ENCODE assay signal across 19 cellular contexts in the genomic region with DNA sequence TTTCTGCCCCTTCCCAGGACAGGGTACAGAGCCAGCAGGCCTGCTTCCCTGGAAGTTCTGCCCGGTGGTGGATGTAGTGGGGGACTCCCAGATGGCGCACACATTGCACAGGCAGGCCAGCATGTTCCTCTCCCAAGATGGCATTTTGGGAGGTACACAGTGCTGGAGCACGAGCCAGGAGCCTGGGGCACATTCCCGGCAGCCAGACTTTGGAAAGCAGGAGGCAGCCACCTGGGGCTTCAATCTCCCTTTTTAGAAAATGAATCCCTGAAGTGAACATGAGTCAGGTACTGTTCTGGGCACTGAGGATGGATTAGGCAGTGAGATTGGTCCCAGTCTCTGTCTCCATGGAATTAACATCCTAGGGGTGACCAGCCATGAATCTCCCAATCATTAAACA. TPM values are rescaled to one million over a fixed set of nuclear protein-coding genes. Genes with fewer than 3 reads are reported as not detected.
DNase-seq lines count a peak whose midpoint lies in the region; ATAC-seq, FAIRE-seq and TF ChIP-seq lines count a peak whose summit lies in the region.
"Had no signal": no experiment of that assay in that cellular context is flagged by ENCODE, and none has a peak within 500 bp of the region (broad histone marks: within the 10 kb centered on the region; RNA-seq: fewer than 3 reads in every experiment).

No MANE protein-coding gene starts in this region.

- ATAC-seq in DND-41 (ENCODE audit: insufficient read depth, low read depth) (no peak), pancreas (no peak), mucosa of descending colon (no peak)
- ATAC-seq: HepG2, SK-N-SH treated with all-trans-retinoic acid at 6 μM for 48 hours had no signal

- peaks cover 83% of the 10 kb centered on the region for H3K36me3 ChIP-seq in DND-41 (ENCODE audit: insufficient read depth, low read length)
- H3K36me3 ChIP-seq in KOPT-K1 (ENCODE audit: insufficient read depth, low read length): peaks cover 58% of the 10 kb centered on the region
- no peaks in the 10 kb centered on the region for H3K36me3 ChIP-seq in pancreas
- no peaks in the 10 kb centered on the region for H3K36me3 ChIP-seq in mucosa of descending colon (ENCODE audit: low read depth)

- no peak overlapping the region for H3K4me3 Mint-ChIP-seq in activated T-helper 1 cell treated with anti-CD3 and anti-CD28 coated beads, Interleukin-12 subunit alpha, Interleukin-12 subunit beta, Interleukin-2, Interleukin-4 antibody, amounts not matched to agents 30 ng/mL and 10 ng/mL and 1 ng/mL, durations not matched to agents 14 hours and 24 hours and 36 hours

- no peak for TF ChIP-seq POLR2A in GM12891 (IDR thresholded peaks at IDR 0.05; ENCODE audit: low read depth, low read length)

- intact Hi-C loops in pancreas (cut with DNase I): no loop called here
- intact Hi-C loops in mucosa of descending colon (cut with DNase I, micrococcal nuclease): no loop called here
- intact Hi-C loops in activated T-helper 1 cell treated with anti-CD3 and anti-CD28 coated beads, Interleukin-12 subunit alpha, Interleukin-12 subunit beta, Interleukin-2, Interleukin-4 antibody, amounts not matched to agents 30 ng/mL and 10 ng/mL and 1 ng/mL, durations not matched to agents 14 hours and 24 hours and 36 hours (cut with micrococcal nuclease): loop anchor here (10.0 kb wide), 1 partner anchor 623 kb away; no protein-coding TSS in a partner anchor

- H2AFZ ChIP-seq in DND-41 (ENCODE audit: low read depth, low read length): no peak overlapping the region

- H3K36me3 Mint-ChIP-seq in activated T-helper 1 cell treated with anti-CD3 and anti-CD28 coated beads, Interleukin-12 subunit alpha, Interleukin-12 subunit beta, Interleukin-2, Interleukin-4 antibody, amounts not matched to agents 30 ng/mL and 10 ng/mL and 1 ng/mL, durations not matched to agents 14 hours and 24 hours and 36 hours (ENCODE audit: low read depth): peaks cover 12% of the 10 kb centered on the region

- DNase-seq in DND-41: no peak
- DNase-seq in cerebellum (ENCODE audit: low spot score): peak; percentile 63
- no peak for DNase-seq in pancreas
- DNase-seq in mucosa of descending colon: no peak
- DNase-seq in GM12891 (ENCODE audit: insufficient read length, low spot score): no peak
- DNase-seq in activated T-helper 1 cell treated with anti-CD3 and anti-CD28 coated beads, Interleukin-12 subunit alpha, Interleukin-12 subunit beta, Interleukin-2, Interleukin-4 antibody, amounts not matched to agents 30 ng/mL and 10 ng/mL and 1 ng/mL, durations not matched to agents 14 hours and 24 hours and 36 hours (ENCODE audit: low spot score): no peak
- DNase-seq: KBM-7; NCI-H1092 treated with DMSO at 0.1 percent for 48 hours; NCI-H146; NCI-H2029; NCI-H2227 treated with DMSO at 0.1 percent for 48 hours; NCI-H510A treated with DMSO at 0.1 percent for 48 hours; NCI-H774; NK-92 treated with Interleukin-12 subunit alpha and Interleukin-12 subunit beta, amount 100 ng/mL, for 24 hours; SIG-M5 had no signal

- 82 to 85% methylated on average over 4 of the region's 4 CpGs for WGBS in pancreas, 2 donors

- H3K4me1 Mint-ChIP-seq in activated T-helper 1 cell treated with anti-CD3 and anti-CD28 coated beads, Interleukin-12 subunit alpha, Interleukin-12 subunit beta, Interleukin-2, Interleukin-4 antibody, amounts not matched to agents 30 ng/mL and 10 ng/mL and 1 ng/mL, durations not matched to agents 14 hours and 24 hours and 36 hours (ENCODE audit: low read depth): peaks cover 63% of the 10 kb centered on the region

- no peak overlapping the region for H3K4me3 ChIP-seq in DND-41 (ENCODE audit: low read depth in 1 of 2, low read length in 2 of 2)
- H3K4me3 ChIP-seq in pancreas: no peak overlapping the region
- no peak overlapping the region for H3K4me3 ChIP-seq in mucosa of descending colon

- no peak overlapping the region for H3K27ac Mint-ChIP-seq in activated T-helper 1 cell treated with anti-CD3 and anti-CD28 coated beads, Interleukin-12 subunit alpha, Interleukin-12 subunit beta, Interleukin-2, Interleukin-4 antibody, amounts not matched to agents 30 ng/mL and 10 ng/mL and 1 ng/mL, durations not matched to agents 14 hours and 24 hours and 36 hours

- no peak overlapping the region for H3K9ac ChIP-seq in DND-41 (ENCODE audit: low read depth, low read length)

- FAIRE-seq in pancreas (lab: Jason Lieb, UNC) (no peak), GM12891 (lab: Jason Lieb, UNC) (no peak)
- FAIRE-seq: H54, HepG2 had no signal

- no peaks in the 10 kb centered on the region for H3K27me3 ChIP-seq in DND-41 (ENCODE audit: insufficient read depth, low read length, poor library complexity)
- H3K27me3 ChIP-seq in pancreas: no peaks in the 10 kb centered on the region

- H4K20me1 ChIP-seq in DND-41 (ENCODE audit: insufficient read depth, low read length): peaks cover 86% of the 10 kb centered on the region

- no peak for TF ChIP-seq CTCF in DND-41 (IDR thresholded peaks at IDR 0.05; ENCODE audit: borderline replicate concordance, extremely low read depth, low read length, poor library complexity, severe bottlenecking)
- no peak for TF ChIP-seq CTCF in pancreas (IDR thresholded peaks at IDR 0.05)
- no peak for TF ChIP-seq CTCF in mucosa of descending colon (IDR thresholded peaks at IDR 0.05)

- no peaks in the 10 kb centered on the region for H3K27me3 Mint-ChIP-seq in activated T-helper 1 cell treated with anti-CD3 and anti-CD28 coated beads, Interleukin-12 subunit alpha, Interleukin-12 subunit beta, Interleukin-2, Interleukin-4 antibody, amounts not matched to agents 30 ng/mL and 10 ng/mL and 1 ng/mL, durations not matched to agents 14 hours and 24 hours and 36 hours (ENCODE audit: insufficient read depth)

- no peaks in the 10 kb centered on the region for H3K9me3 Mint-ChIP-seq in activated T-helper 1 cell treated with anti-CD3 and anti-CD28 coated beads, Interleukin-12 subunit alpha, Interleukin-12 subunit beta, Interleukin-2, Interleukin-4 antibody, amounts not matched to agents 30 ng/mL and 10 ng/mL and 1 ng/mL, durations not matched to agents 14 hours and 24 hours and 36 hours

- peaks cover 49% of the 10 kb centered on the region for H3K4me1 ChIP-seq in DND-41 (ENCODE audit: insufficient read depth, low read length)
- no peaks in the 10 kb centered on the region for H3K4me1 ChIP-seq in pancreas
- H3K4me1 ChIP-seq in mucosa of descending colon (ENCODE audit: low read depth): no peaks in the 10 kb centered on the region

- peak overlapping the region; percentile 53; the same call in 1 of the 2 replicates for H3K27ac ChIP-seq in DND-41 (ENCODE audit: low read length)
- H3K27ac ChIP-seq in KOPT-K1 (ENCODE audit: low read depth, low read length, poor library complexity, severe bottlenecking): peak overlapping the region; percentile 35
- no peak overlapping the region for H3K27ac ChIP-seq in pancreas

- H3K9me3 ChIP-seq in DND-41 (ENCODE audit: insufficient read depth, low read length, severe bottlenecking) (no peaks in the 10 kb centered on the region), KOPT-K1 (ENCODE audit: insufficient read depth, low read length, poor library complexity, severe bottlenecking) (no peaks in the 10 kb centered on the region), pancreas (no peaks in the 10 kb centered on the region), mucosa of descending colon (no peaks in the 10 kb centered on the region)

- H3K4me2 ChIP-seq in DND-41 (ENCODE audit: insufficient read depth, low read length): no peak overlapping the region

- peaks cover 100% of the 10 kb centered on the region for H3K79me2 ChIP-seq in DND-41 (ENCODE audit: insufficient read depth, low read length)

TF ChIP-seq in GM12891, 5 proteins besides CTCF, POLR2A, EP300 and RAD21:
- TF ChIP-seq POLR2AphosphoS5 (IDR thresholded peaks at IDR 0.05; ENCODE audit: low read depth, low read length): no peak

RNA-seq across cellular contexts. Expression of a gene that starts 56.9 kb away (rescaled TPM):
- total RNA-seq in cerebellum (1.8 TPM), pancreas (10 to 100 TPM in 2 of 6 donors, 1 to 10 TPM in 4; 3.0 to 38.2 (median 5.5) TPM), mucosa of descending colon (10 to 100 TPM; 16.5 to 29.4 (median 24.0) TPM)
- 1 to 10 TPM; 2.1 to 3.9 TPM for polyA plus RNA-seq in pancreas
- polyA plus RNA-seq in GM12891 (2012; ENCODE audit: low read depth, missing spikeins): 16.1 TPM
- total RNA-seq in activated T-helper 1 cell treated with anti-CD3 and anti-CD28 coated beads, Interleukin-12 subunit alpha, Interleukin-12 subunit beta, Interleukin-2, Interleukin-4 antibody, amounts not matched to agents 30 ng/mL and 10 ng/mL and 1 ng/mL, durations not matched to agents 14 hours and 24 hours and 36 hours: 112 and 116 TPM in 2 replicates

Comparison
In these comparisons a context has a peak if more than half of its experiments do, and no peak if none do; other contexts are left out.
1. H3K27ac ChIP-seq: peak in DND-41 (single experiment) and KOPT-K1 (single experiment); none in pancreas (0 of 4).